In genomic region chr3:189108735-189109134, GRCh38 we compare ENCODE assay signal across 21 cellular contexts.
DNase-seq lines count a peak whose midpoint lies in the region; ATAC-seq, FAIRE-seq and TF ChIP-seq lines count a peak whose summit lies in the region.
"Had no signal": no experiment of that assay in that cellular context is flagged by ENCODE, and none has a peak within 500 bp of the region (broad histone marks: within the 10 kb centered on the region; RNA-seq: fewer than 3 reads in every experiment).

No MANE protein-coding gene starts in this region.

- TF ChIP-seq POLR2A in H1 (IDR thresholded peaks at IDR 0.05; ENCODE audit: control extremely low read depth in 1 of 2, low read depth in 2 of 2, low read length in 2 of 2) (no peak), vagina (IDR thresholded peaks at IDR 0.05) (no peak)

- H3K4me1 ChIP-seq in H1 (replicated peaks in 1 of 4; ENCODE audit: control insufficient read depth in 3 of 4, insufficient read depth in 4 of 4, low read length in 3 of 4) (no peaks in the 10 kb centered on the region), vagina (peaks cover 22% of the 10 kb centered on the region)

- H2AK5ac ChIP-seq in H1 (ENCODE audit: low read depth, low read length), result no peak overlapping the region

- CTCF ChIA-PET in H1 (lab: Charles Lee; ENCODE audit: partially characterized antibody), result no interaction called here

- H3K36me3 Mint-ChIP-seq in nephron progenitor cell (ENCODE audit: low read depth), result no peaks in the 10 kb centered on the region
- H3K36me3 Mint-ChIP-seq: CD4-positive, CD25-positive, alpha-beta regulatory T cell had no signal

- H3K4me3 ChIP-seq in H1 (ENCODE audit: extremely low read depth in 1 of 4, insufficient read depth in 2 of 4, low read depth in 3 of 4, low read length in 4 of 4) (no peak overlapping the region), vagina (no peak overlapping the region)

- WGBS in H1 (ENCODE audit: extremely low coverage in 1 of 2, insufficient coverage in 1 of 2, insufficient read length in 1 of 2, insufficient replicate concordance in 2 of 2, low coverage in 1 of 2, low lambda C conversion rate in 2 of 2, missing lambda C conversion rate in 1 of 2), 2 experiments, result 86% methylated on average over 3 of the region's 3 CpGs; no CpG with 5 or more reads in 1 of the 2 experiments

- no peak overlapping the region for H3K9ac ChIP-seq in H1 (replicated peaks in 1 of 4; ENCODE audit: extremely low read depth in 1 of 4, low read depth in 3 of 4, low read length in 3 of 4)

- peak; percentile 38 for DNase-seq in DMS 273 (lab: John Stamatoyannopoulos, UW; ENCODE audit: unreplicated experiment)
- DNase-seq in DMS 273 treated with DMSO at 0.1 percent for 48 hours (lab: John Stamatoyannopoulos, UW), result no peak
- DNase-seq in H1 (ENCODE audit: low read depth in 1 of 2, low spot score in 2 of 2), result no peak
- DNase-seq in nephron progenitor cell, result no peak
- DNase-seq in vagina (ENCODE audit: extremely low spot score in 2 of 2), result no peak
- no peak for DNase-seq in left lobe of liver (ENCODE audit: low spot score)
- no peak for DNase-seq in HuH-7 (ENCODE audit: low spot score)
- no peak for DNase-seq in NCI-H446 treated with DMSO at 0.1 percent for 48 hours (lab: John Stamatoyannopoulos, UW)
- DNase-seq: CD4-positive, CD25-positive, alpha-beta regulatory T cell; DMS53; KG1; NCI-H2081 treated with DMSO at 0.1 percent for 48 hours; NCI-H2227 treated with DMSO at 0.1 percent for 48 hours; PC-3; RPMI8226; SHP77 treated with DMSO at 0.1 percent for 48 hours had no signal

- H3K14ac ChIP-seq in H1 (ENCODE audit: insufficient read length), result no peak overlapping the region

- H3K36me3 ChIP-seq in H1 (ENCODE audit: control insufficient read depth in 2 of 4, insufficient read depth in 4 of 4, low read length in 3 of 4) (no peaks in the 10 kb centered on the region), vagina (no peaks in the 10 kb centered on the region)

- no peak overlapping the region for H3K23ac ChIP-seq in H1 (ENCODE audit: insufficient read length)

- no peak for TF ChIP-seq RAD21 in H1 (IDR thresholded peaks at IDR 0.05 in 1 of 2, conservative IDR thresholded peaks at IDR 0.05 in 1 of 2; ENCODE audit: low read depth in 2 of 2, low read length in 2 of 2)

- no peak overlapping the region for H3K56ac ChIP-seq in H1 (replicated peaks; ENCODE audit: insufficient read length, low read depth, low read length)

- H3K27ac ChIP-seq in H1 (ENCODE audit: low read depth, low read length) (no peak overlapping the region), vagina (peak overlapping the region; percentile 68)
- H3K27ac ChIP-seq: 22Rv1 had no signal

- no peaks in the 10 kb centered on the region for H3K9me3 ChIP-seq in H1 (ENCODE audit: insufficient read depth in 2 of 2, low read depth in 1 of 2, low read length in 1 of 2)
- no peaks in the 10 kb centered on the region for H3K9me3 ChIP-seq in vagina

- H2BK120ac ChIP-seq in H1 (replicated peaks; ENCODE audit: low read depth, low read length), result no peak overlapping the region

- no peak for FAIRE-seq in H1 (lab: Jason Lieb, UNC)
- FAIRE-seq: GM12892, GM18507, HepG2 had no signal

- POLR2A ChIA-PET in H1 (lab: Charles Lee; ENCODE audit: partially characterized antibody), result no interaction called here

- no peak overlapping the region for H2BK12ac ChIP-seq in H1 (ENCODE audit: low read depth, low read length)

- intact Hi-C loops in vagina (cut with DNase I), result no loop called here

- H3K4me3 Mint-ChIP-seq in nephron progenitor cell, result no peak overlapping the region
- H3K4me3 Mint-ChIP-seq: B cell; CD4-positive, CD25-positive, alpha-beta regulatory T cell had no signal

- no peak overlapping the region for H3K18ac ChIP-seq in H1 (ENCODE audit: extremely low read depth, low read length)

- TF ChIP-seq EP300 in H1 (IDR thresholded peaks at IDR 0.05; ENCODE audit: borderline replicate concordance in 1 of 2, low read depth in 2 of 2, low read length in 2 of 2), result no peak

- H3K27me3 Mint-ChIP-seq in nephron progenitor cell (ENCODE audit: low read depth, poor library complexity), result no peaks in the 10 kb centered on the region

- no peak overlapping the region for H2BK15ac ChIP-seq in H1 (ENCODE audit: low read length)

- no peak overlapping the region for H4K91ac ChIP-seq in H1 (replicated peaks; ENCODE audit: insufficient read length, low read length)

- H4K5ac ChIP-seq in H1 (ENCODE audit: insufficient read length, low read depth, low read length), result no peak overlapping the region

- H3K23me2 ChIP-seq in H1 (ENCODE audit: low read depth, low read length), result no peaks in the 10 kb centered on the region

- peak overlapping the region; percentile 73 for H3K27ac Mint-ChIP-seq in nephron progenitor cell
- H3K27ac Mint-ChIP-seq: B cell; CD4-positive, CD25-positive, alpha-beta regulatory T cell had no signal

- no peaks in the 10 kb centered on the region for H4K20me1 ChIP-seq in H1 (replicated peaks in 1 of 2; ENCODE audit: control insufficient read depth in 1 of 2, insufficient read depth in 2 of 2, low read length in 2 of 2)

- no peaks in the 10 kb centered on the region for H3K79me2 ChIP-seq in H1 (ENCODE audit: control insufficient read depth in 1 of 2, insufficient read depth in 2 of 2, low read length in 2 of 2)

- no peak for ATAC-seq in left lobe of liver
- ATAC-seq: HepG2, PC-3 had no signal

- no peak overlapping the region for H4K8ac ChIP-seq in H1 (ENCODE audit: extremely low read depth, insufficient read depth, low read length)

- no peaks in the 10 kb centered on the region for H3K79me1 ChIP-seq in H1 (ENCODE audit: low read depth, low read length)

- H3K4me1 Mint-ChIP-seq in nephron progenitor cell, result peaks cover 12% of the 10 kb centered on the region
- H3K4me1 Mint-ChIP-seq: B cell had no signal

- no peak overlapping the region for H2BK5ac ChIP-seq in H1 (ENCODE audit: low read depth, low read length)

- no peak overlapping the region for H3K4me2 ChIP-seq in H1 (ENCODE audit: insufficient read depth in 1 of 2, low read depth in 2 of 2, low read length in 2 of 2)

- no peak overlapping the region for H3K4ac ChIP-seq in H1 (replicated peaks; ENCODE audit: insufficient read length, low read depth, low read length)

- H3K9me3 Mint-ChIP-seq in nephron progenitor cell, result peaks cover 12% of the 10 kb centered on the region

- H2BK20ac ChIP-seq in H1 (ENCODE audit: low read length), result no peak overlapping the region

- 0 out of 2 replicates have a peak overlapping the region, but pooled peaks have one; percentile 18 for H2AFZ ChIP-seq in H1 (ENCODE audit: low read length)

- no peak for TF ChIP-seq CTCF in H1 (IDR thresholded peaks at IDR 0.05; ENCODE audit: control extremely low read depth in 1 of 3, insufficient read depth in 1 of 3, low read depth in 1 of 3, low read length in 3 of 3)
- no peak for TF ChIP-seq CTCF in nephron progenitor cell (IDR thresholded peaks at IDR 0.05)
- no peak for TF ChIP-seq CTCF in vagina (IDR thresholded peaks at IDR 0.05)

- H3K27me3 ChIP-seq in H1 (replicated peaks in 1 of 4; ENCODE audit: control insufficient read depth in 3 of 4, extremely low read depth in 1 of 4, insufficient read depth in 3 of 4, low read length in 3 of 4), result no peaks in the 10 kb centered on the region
- H3K27me3 ChIP-seq in vagina, result no peaks in the 10 kb centered on the region

TF ChIP-seq in H1, 55 proteins besides CTCF, POLR2A, EP300 and RAD21:
- TF ChIP-seq ASH2L (IDR thresholded peaks at IDR 0.05; ENCODE audit: low read length), result no peak
- no peak for TF ChIP-seq CREB1 (IDR thresholded peaks at IDR 0.05)
- TF ChIP-seq SIRT6 (IDR thresholded peaks at IDR 0.05; ENCODE audit: low read length), result no peak
- TF ChIP-seq SAP30 (IDR thresholded peaks at IDR 0.05; ENCODE audit: insufficient read depth, insufficient replicate concordance, low read length), result no peak
- no peak for TF ChIP-seq JUND (IDR thresholded peaks at IDR 0.05; ENCODE audit: low read length)
- no peak for TF ChIP-seq FOSL1 (IDR thresholded peaks at IDR 0.05; ENCODE audit: insufficient read depth, low read depth, low read length)
- no peak for TF ChIP-seq PHF8 (conservative IDR thresholded peaks at IDR 0.05; ENCODE audit: low read depth, low read length)
- no peak for TF ChIP-seq ZNF274 (IDR thresholded peaks at IDR 0.05; ENCODE audit: borderline replicate concordance, extremely low read depth, low read length)
- no peak for TF ChIP-seq MAFK (IDR thresholded peaks at IDR 0.05; ENCODE audit: low read depth, low read length)
- TF ChIP-seq HDAC6 (IDR thresholded peaks at IDR 0.05; ENCODE audit: low read depth, low read length), result no peak
- no peak for TF ChIP-seq SIX5 (IDR thresholded peaks at IDR 0.05; ENCODE audit: low read depth, low read length)
- TF ChIP-seq HDAC2 (IDR thresholded peaks at IDR 0.05; ENCODE audit: borderline replicate concordance in 1 of 2, low read depth in 2 of 2, low read length in 2 of 2), result no peak
- TF ChIP-seq, protein P1, sequence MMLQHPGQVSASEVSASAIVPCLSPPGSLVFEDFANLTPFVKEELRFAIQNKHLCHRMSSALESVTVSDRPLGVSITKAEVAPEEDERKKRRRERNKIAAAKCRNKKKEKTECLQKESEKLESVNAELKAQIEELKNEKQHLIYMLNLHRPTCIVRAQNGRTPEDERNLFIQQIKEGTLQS (IDR thresholded peaks at IDR 0.05; ENCODE audit: insufficient read depth, low read depth, low read length), result no peak
- no peak for TF ChIP-seq JUN (IDR thresholded peaks at IDR 0.05; ENCODE audit: low read depth, low read length)
TF ChIP-seq in H1: peak in this region for 0.
